ENCODE assay signal across 15 cellular contexts in the genomic region with DNA sequence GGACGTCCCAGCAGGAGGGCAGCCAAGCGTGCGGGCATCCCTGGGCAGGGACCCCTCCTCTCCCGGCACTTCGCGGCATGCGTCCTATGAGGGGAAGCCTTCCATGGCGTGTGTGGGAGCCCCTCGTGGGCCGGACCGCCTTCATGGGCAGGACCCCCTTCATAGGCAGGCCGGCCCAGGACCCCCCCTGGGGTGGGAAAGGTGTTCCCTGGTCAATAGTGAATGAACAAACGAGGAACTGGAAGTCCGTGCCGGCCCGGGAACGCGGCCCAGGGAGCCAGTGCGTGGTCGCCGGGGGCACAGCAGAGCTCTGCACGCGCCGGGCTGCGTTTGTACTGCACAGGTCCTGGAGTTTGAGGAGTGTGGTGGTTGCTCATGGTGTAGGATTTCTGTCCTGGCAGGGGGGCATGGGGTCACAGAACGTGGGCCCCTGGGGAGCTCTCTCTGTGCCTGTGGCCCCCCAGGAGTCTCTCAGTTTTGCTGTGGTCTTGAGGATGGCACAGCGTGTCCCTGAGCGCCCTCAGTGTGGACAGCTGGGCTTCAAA. TPM values are rescaled to one million over a fixed set of nuclear protein-coding genes. Genes with fewer than 3 reads are reported as not detected.
DNase-seq lines count a peak whose midpoint lies in the region; ATAC-seq and TF ChIP-seq lines count a peak whose summit lies in the region.
"Had no signal": no experiment of that assay in that cellular context is flagged by ENCODE, and none has a peak within 500 bp of the region (broad histone marks: within the 10 kb centered on the region; RNA-seq: fewer than 3 reads in every experiment).

No MANE protein-coding gene starts in this region.

- H3K4me3 Mint-ChIP-seq in activated CD8-positive, alpha-beta T cell treated with anti-CD3 and anti-CD28 coated beads, Interleukin-2, amount 10 ng/mL, durations not matched to agents 7 days and 5 days = no peak overlapping the region
- H3K4me3 Mint-ChIP-seq in activated CD8-positive, alpha-beta T cell treated with anti-CD3 and anti-CD28 coated beads for 36 hours = no peak overlapping the region
- H3K4me3 Mint-ChIP-seq in endothelial cell (ENCODE audit: unreplicated experiment) = no peak overlapping the region

- H3K9me3 Mint-ChIP-seq in activated CD8-positive, alpha-beta T cell treated with anti-CD3 and anti-CD28 coated beads, Interleukin-2, amount 10 ng/mL, durations not matched to agents 7 days and 5 days (ENCODE audit: insufficient read depth) = no peaks in the 10 kb centered on the region
- H3K9me3 Mint-ChIP-seq in activated CD8-positive, alpha-beta T cell treated with anti-CD3 and anti-CD28 coated beads for 36 hours = no peaks in the 10 kb centered on the region
- H3K9me3 Mint-ChIP-seq in endothelial cell (ENCODE audit: unreplicated experiment) = no peaks in the 10 kb centered on the region

- H3K27me3 ChIP-seq in sigmoid colon = no peaks in the 10 kb centered on the region
- H3K27me3 ChIP-seq: heart right ventricle had no signal

- intact Hi-C loops in activated CD8-positive, alpha-beta T cell treated with anti-CD3 and anti-CD28 coated beads for 36 hours (cut with micrococcal nuclease) = no loop called here
- intact Hi-C loops in sigmoid colon (cut with DNase I) = no loop called here

- no peaks in the 10 kb centered on the region for H3K9me3 ChIP-seq in sigmoid colon
- H3K9me3 ChIP-seq: HAP-1, heart right ventricle had no signal

- H3K27ac Mint-ChIP-seq in activated CD8-positive, alpha-beta T cell treated with anti-CD3 and anti-CD28 coated beads, Interleukin-2, amount 10 ng/mL, durations not matched to agents 7 days and 5 days = peak overlapping the region; percentile 73
- H3K27ac Mint-ChIP-seq in activated CD8-positive, alpha-beta T cell treated with anti-CD3 and anti-CD28 coated beads for 36 hours = no peak overlapping the region
- peak overlapping the region; percentile 81 for H3K27ac Mint-ChIP-seq in endothelial cell (ENCODE audit: unreplicated experiment)

- peaks cover 0 to 98% (median 89%) of the 10 kb centered on the region in 4 donors for H3K4me1 ChIP-seq in sigmoid colon
- H3K4me1 ChIP-seq: HAP-1 had no signal

- no peak for TF ChIP-seq EP300 in sigmoid colon (IDR thresholded peaks at IDR 0.05)

- TF ChIP-seq POLR2A in sigmoid colon (IDR thresholded peaks at IDR 0.05) = no peak

- H3K4me3 ChIP-seq in sigmoid colon = no peak overlapping the region
- H3K4me3 ChIP-seq: HAP-1 had no signal

- ATAC-seq in activated CD8-positive, alpha-beta T cell treated with anti-CD3 and anti-CD28 coated beads, Interleukin-2, amount 10 ng/mL, durations not matched to agents 7 days and 5 days = peak; percentile 18
- no peak for ATAC-seq in activated CD8-positive, alpha-beta T cell treated with anti-CD3 and anti-CD28 coated beads for 36 hours
- no peak for ATAC-seq in HG02938 (IDR thresholded peaks at IDR 0.05; ENCODE audit: unreplicated experiment)

- H3K27ac ChIP-seq in RWPE1 = peak overlapping the region; percentile 98
- peak overlapping the region in 3 of 4 donors; percentile 70 to 92 (median 77) for H3K27ac ChIP-seq in sigmoid colon

- no peak for TF ChIP-seq CTCF in activated CD8-positive, alpha-beta T cell treated with anti-CD3 and anti-CD28 coated beads for 36 hours (IDR thresholded peaks at IDR 0.05)
- TF ChIP-seq CTCF in RWPE1 (conservative IDR thresholded peaks at IDR 0.05; ENCODE audit: low read depth) (no peak), endothelial cell (IDR thresholded peaks at IDR 0.05; ENCODE audit: unreplicated experiment) (no peak), sigmoid colon (IDR thresholded peaks at IDR 0.05) (no peak)

- no peaks in the 10 kb centered on the region for H3K36me3 Mint-ChIP-seq in activated CD8-positive, alpha-beta T cell treated with anti-CD3 and anti-CD28 coated beads, Interleukin-2, amount 10 ng/mL, durations not matched to agents 7 days and 5 days (ENCODE audit: low read depth)
- H3K36me3 Mint-ChIP-seq in activated CD8-positive, alpha-beta T cell treated with anti-CD3 and anti-CD28 coated beads for 36 hours (ENCODE audit: low read depth) = no peaks in the 10 kb centered on the region
- H3K36me3 Mint-ChIP-seq in endothelial cell (ENCODE audit: low read depth, unreplicated experiment) = peaks cover 3% of the 10 kb centered on the region

- peaks cover 17% of the 10 kb centered on the region for H3K4me1 Mint-ChIP-seq in activated CD8-positive, alpha-beta T cell treated with anti-CD3 and anti-CD28 coated beads, Interleukin-2, amount 10 ng/mL, durations not matched to agents 7 days and 5 days (ENCODE audit: low read depth)
- H3K4me1 Mint-ChIP-seq in activated CD8-positive, alpha-beta T cell treated with anti-CD3 and anti-CD28 coated beads for 36 hours (ENCODE audit: low read depth) = peaks cover 16% of the 10 kb centered on the region
- H3K4me1 Mint-ChIP-seq in endothelial cell (ENCODE audit: unreplicated experiment) = peaks cover 75% of the 10 kb centered on the region

- no peak for DNase-seq in activated CD8-positive, alpha-beta T cell treated with anti-CD3 and anti-CD28 coated beads, Interleukin-2, amount 10 ng/mL, durations not matched to agents 7 days and 5 days
- no peak for DNase-seq in activated CD8-positive, alpha-beta T cell treated with anti-CD3 and anti-CD28 coated beads for 36 hours
- DNase-seq in RWPE1 (ENCODE audit: low spot score) (no peak), endothelial cell (ENCODE audit: low spot score) (no peak), sigmoid colon (no peak), NCI-H774 (lab: John Stamatoyannopoulos, UW) (no peak), activated gamma-delta T cell treated with Interleukin-2 at 50 U/mL for 16 hours (no peak)
- DNase-seq: heart right ventricle; IMR-90; NCI-H1105; NCI-H446; stimulated activated CD4-positive, alpha-beta T cell treated with anti-CD3 and anti-CD28 coated beads, Interleukin-12 subunit alpha, Interleukin-12 subunit beta, amount 100 ng/mL, for 4 hours; SW 1271 had no signal

- CTCF ChIA-PET in activated CD8-positive, alpha-beta T cell treated with anti-CD3 and anti-CD28 coated beads, Interleukin-2, amount 10 ng/mL, durations not matched to agents 7 days and 5 days (lab: Charles Lee) = interaction anchor here (0.8 to 1.5 kb wide), 10 partner anchors 9 to 118 kb away, joined by 3 to 6 read pairs (median 4); no protein-coding TSS in a partner anchor
- CTCF ChIA-PET in activated CD8-positive, alpha-beta T cell treated with anti-CD3 and anti-CD28 coated beads for 36 hours (lab: Charles Lee) = interaction anchor here (1.3 to 2.8 kb wide), 4 partner anchors 8 to 54 kb away, joined by 4 to 13 read pairs (median 6); no protein-coding TSS in a partner anchor
- CTCF ChIA-PET in RWPE1 (lab: Yijun Ruan, JAX) = interaction anchor here (1.1 kb wide), 1 partner anchor 49 kb away, joined by 3 read pairs; no protein-coding TSS in a partner anchor

- POLR2A ChIA-PET in activated CD8-positive, alpha-beta T cell treated with anti-CD3 and anti-CD28 coated beads, Interleukin-2, amount 10 ng/mL, durations not matched to agents 7 days and 5 days (lab: Charles Lee) = interaction anchor here (1.2 kb wide), 1 partner anchor 46 kb away, joined by 3 read pairs; no protein-coding TSS in a partner anchor
- POLR2A ChIA-PET in activated CD8-positive, alpha-beta T cell treated with anti-CD3 and anti-CD28 coated beads for 36 hours (lab: Charles Lee) = interaction anchor here (1.4 kb wide), 1 partner anchor 14 kb away, joined by 4 read pairs; a partner anchor contains a TSS
- POLR2A ChIA-PET in RWPE1 (lab: Yijun Ruan, JAX; ENCODE audit: low non-redundant PET) = no interaction called here

- peaks cover 6% of the 10 kb centered on the region for H3K27me3 Mint-ChIP-seq in activated CD8-positive, alpha-beta T cell treated with anti-CD3 and anti-CD28 coated beads, Interleukin-2, amount 10 ng/mL, durations not matched to agents 7 days and 5 days (ENCODE audit: low read depth)
- H3K27me3 Mint-ChIP-seq in activated CD8-positive, alpha-beta T cell treated with anti-CD3 and anti-CD28 coated beads for 36 hours = no peaks in the 10 kb centered on the region
- H3K27me3 Mint-ChIP-seq in endothelial cell (ENCODE audit: unreplicated experiment) = peaks cover 14% of the 10 kb centered on the region

- 89 to 94% methylated on average over 28 of the region's 28 CpGs for whole genome bisulfite sequencing in sigmoid colon, 2 donors

- H3K36me3 ChIP-seq in sigmoid colon = no peaks in the 10 kb centered on the region
- H3K36me3 ChIP-seq: HAP-1, heart right ventricle had no signal

RNA-seq across cellular contexts. Expression of a gene that starts 13.9 kb away (rescaled TPM):
- 1 to 10 TPM; 5.0 to 5.8 TPM for total RNA-seq in activated CD8-positive, alpha-beta T cell treated with anti-CD3 and anti-CD28 coated beads, Interleukin-2, amount 10 ng/mL, durations not matched to agents 7 days and 5 days
- 1 to 10 TPM; 5.9 to 6.3 TPM for total RNA-seq in activated CD8-positive, alpha-beta T cell treated with anti-CD3 and anti-CD28 coated beads for 36 hours
- total RNA-seq in endothelial cell (ENCODE audit: unreplicated experiment) = 67.8 TPM
- total RNA-seq in sigmoid colon = 10 to 100 TPM; 32.6 to 52.3 (median 50.9) TPM
- polyA plus RNA-seq in sigmoid colon = 10 to 100 TPM in 2 of 3 donors, 1 to 10 TPM in 1; 6.5 to 17.2 (median 14.4) TPM

RNA-seq across cellular contexts. Expression of a gene that starts 57.3 kb away (rescaled TPM):
- 10 to 100 TPM; 32.4 to 35.5 TPM for total RNA-seq in activated CD8-positive, alpha-beta T cell treated with anti-CD3 and anti-CD28 coated beads, Interleukin-2, amount 10 ng/mL, durations not matched to agents 7 days and 5 days
- 10 to 100 TPM; 13.9 to 16.7 TPM for total RNA-seq in activated CD8-positive, alpha-beta T cell treated with anti-CD3 and anti-CD28 coated beads for 36 hours
- total RNA-seq in endothelial cell (ENCODE audit: unreplicated experiment) = 34.3 TPM
- total RNA-seq in sigmoid colon = 10 to 100 TPM; 15.7 to 28.2 (median 22.2) TPM
- 10 to 100 TPM; 36.3 to 40.4 (median 37.2) TPM for polyA plus RNA-seq in sigmoid colon
